10 cellular contexts compared by ENCODE assay signal in genomic region chr2:111919794-111920608, GRCh38. TPM values are rescaled to one million over a fixed set of nuclear protein-coding genes. Genes with fewer than 3 reads are reported as not detected.
DNase-seq lines count a peak whose midpoint lies in the region; ATAC-seq and TF ChIP-seq lines count a peak whose summit lies in the region.
"Had no signal": no experiment of that assay in that cellular context is flagged by ENCODE, and none has a peak within 500 bp of the region (broad histone marks: within the 10 kb centered on the region; RNA-seq: fewer than 3 reads in every experiment).

No MANE protein-coding gene starts in this region.

- no peak overlapping the region for H3K4me3 ChIP-seq in Peyer's patch
- H3K4me3 ChIP-seq in foreskin fibroblast (ENCODE audit: low read depth in 1 of 2, low read length in 2 of 2), result no peak overlapping the region
- no peak overlapping the region for H3K4me3 ChIP-seq in mucosa of descending colon
- H3K4me3 ChIP-seq: ovary had no signal

- H3K4me1 ChIP-seq in Peyer's patch, result peaks cover 0 to 13% (median 2%) of the 10 kb centered on the region in 4 donors
- H3K4me1 ChIP-seq in mucosa of descending colon (ENCODE audit: low read depth), result peaks cover 24% of the 10 kb centered on the region

- H3K36me3 ChIP-seq in Peyer's patch, result no peaks in the 10 kb centered on the region
- H3K36me3 ChIP-seq in mucosa of descending colon (ENCODE audit: low read depth), result no peaks in the 10 kb centered on the region
- H3K36me3 ChIP-seq: ovary had no signal

- no peaks in the 10 kb centered on the region for H3K27me3 ChIP-seq in Peyer's patch
- H3K27me3 ChIP-seq: ovary had no signal

- DNase-seq in ACHN, result peak; percentile 59
- DNase-seq in Peyer's patch, result peak in 2 of 3 donors; percentile 75 to 90
- peak; percentile 35 to 60 for DNase-seq in foreskin fibroblast
- peak; percentile 75 to 82 (median 82) for DNase-seq in mucosa of descending colon
- DNase-seq in NCI-H446 treated with DMSO at 0.1 percent for 48 hours (lab: John Stamatoyannopoulos, UW), result no peak
- no peak for DNase-seq in activated gamma-delta T cell (lab: John Stamatoyannopoulos, UW)
- no peak for DNase-seq in activated CD4-positive, alpha-beta T cell treated with anti-CD3 and anti-CD28 coated beads, Interleukin-2, amount 50 U/mL, for 4 hours
- DNase-seq: activated CD4-positive, alpha-beta T cell treated with anti-CD3 and anti-CD28 coated beads for 48 hours; ovary had no signal

- peak; percentile 17 to 37 for TF ChIP-seq POLR2A in Peyer's patch (IDR thresholded peaks at IDR 0.05)

- no peak for TF ChIP-seq CTCF in Peyer's patch (IDR thresholded peaks at IDR 0.05)
- TF ChIP-seq CTCF in foreskin fibroblast (IDR thresholded peaks at IDR 0.05; ENCODE audit: low read depth, low read length), result no peak
- TF ChIP-seq CTCF in mucosa of descending colon (IDR thresholded peaks at IDR 0.05), result no peak

- H3K27ac ChIP-seq in Peyer's patch, result peak overlapping the region in 3 of 4 donors; percentile 37 to 85 (median 58)
- H3K27ac ChIP-seq: ovary had no signal

- H3K9me3 ChIP-seq in Peyer's patch (no peaks in the 10 kb centered on the region), mucosa of descending colon (no peaks in the 10 kb centered on the region)
- H3K9me3 ChIP-seq: ovary had no signal

- in situ Hi-C loops in ACHN (cut with HindIII; ENCODE audit: low pct_ligation_motif_present, low pct_unique_long_range_greater_than_20kb, low sequenced_read_pairs), result no loop called here

- peak; percentile 97 for ATAC-seq in mucosa of descending colon
- no peak for ATAC-seq in GM21529 (IDR thresholded peaks at IDR 0.05; ENCODE audit: unreplicated experiment)

- intact Hi-C loops in mucosa of descending colon (cut with DNase I, micrococcal nuclease), result no loop called here

RNA-seq across cellular contexts. Expression of gene MERTK, which starts 21.6 kb away (rescaled TPM):
- total RNA-seq in Peyer's patch (10 to 100 TPM in 2 of 4 donors, 1 to 10 TPM in 2; 8.6 to 56.9 (median 18.5) TPM), mucosa of descending colon (10 to 100 TPM in 2 of 3 donors, 1 to 10 TPM in 1; 9.3 to 17.2 (median 13.7) TPM)

RNA-seq across cellular contexts. Expression of gene ANAPC1, which starts 36.0 kb away (rescaled TPM):
- 100 to 1,000 TPM in 1 of 4 donors, 10 to 100 TPM in 3; 26.3 to 173 (median 52.5) TPM for total RNA-seq in Peyer's patch
- total RNA-seq in mucosa of descending colon, result 10 to 100 TPM; 29.4 to 40.9 (median 34.6) TPM

Comparison
In these comparisons a context has a peak if more than half of its experiments do, and no peak if none do; other contexts are left out.
1. DNase-seq: peak in ACHN (single experiment), Peyer's patch (2 of 3), foreskin fibroblast (2 of 2) and mucosa of descending colon (3 of 3); none in NCI-H446 treated with DMSO at 0.1 percent for 48 hours (single experiment), activated gamma-delta T cell (single experiment) and activated CD4-positive, alpha-beta T cell treated with anti-CD3 and anti-CD28 coated beads, Interleukin-2, amount 50 U/mL, for 4 hours (0 of 2).